ENCODE assay signal across 8 cellular contexts in the genomic region with DNA sequence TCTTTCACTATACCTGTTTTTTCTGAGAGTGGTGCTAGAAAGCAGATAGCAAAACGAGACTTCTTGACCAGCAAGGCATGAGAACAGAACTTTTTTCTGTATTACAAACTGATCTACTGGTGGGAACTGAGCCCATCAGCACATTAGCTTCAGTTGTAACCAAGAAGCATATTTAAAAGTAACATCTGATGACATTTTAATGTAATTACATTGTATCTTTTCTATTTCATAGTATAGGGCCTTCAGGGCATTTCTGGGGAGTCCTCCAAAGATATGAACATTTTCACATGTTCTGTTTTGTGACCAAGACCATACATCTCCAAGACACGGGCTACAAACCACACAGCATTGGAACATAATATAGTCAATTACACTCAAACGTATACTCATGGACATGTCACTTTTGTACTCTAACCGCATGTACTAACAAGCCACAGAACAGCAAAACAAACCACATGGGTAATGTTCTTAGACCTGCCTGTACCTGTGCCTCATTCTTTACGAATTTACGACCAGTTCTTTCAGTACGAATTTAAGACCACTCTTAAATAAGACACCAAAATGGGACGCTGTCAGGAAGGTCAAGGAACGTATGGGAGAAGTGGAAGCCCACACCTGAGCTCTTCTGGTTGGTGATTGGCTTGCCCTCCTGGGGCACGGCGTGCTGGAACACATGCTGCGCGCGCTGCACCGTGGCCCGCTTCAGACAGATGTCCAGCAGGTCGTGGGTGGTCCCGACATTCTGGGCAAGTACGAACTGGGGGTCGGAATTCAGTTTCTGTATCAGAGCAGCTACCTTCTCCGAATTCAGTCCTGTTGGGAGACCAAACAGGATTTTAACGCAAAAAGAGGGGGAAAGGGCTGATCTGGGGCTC. TPM values are rescaled to one million over a fixed set of nuclear protein-coding genes. Genes with fewer than 3 reads are reported as not detected.
DNase-seq lines count a peak whose midpoint lies in the region; ATAC-seq and TF ChIP-seq lines count a peak whose summit lies in the region.

No MANE protein-coding gene starts in this region.

- H3K4me1 Mint-ChIP-seq in GM23338, result peaks cover 6% of the 10 kb centered on the region; the same call in 2 of the 3 replicates
- H3K4me1 Mint-ChIP-seq in naive thymus-derived CD4-positive, alpha-beta T cell, result peaks cover 5 to 23% (median 19%) of the 10 kb centered on the region in 7 donors

- peaks cover 18% of the 10 kb centered on the region; the same call in 1 of the 2 replicates for H3K36me3 ChIP-seq in GM23338 (ENCODE audit: insufficient read depth)
- peaks cover 0 to 22% (median 4%) of the 10 kb centered on the region in 3 experiments for H3K36me3 ChIP-seq in naive thymus-derived CD4-positive, alpha-beta T cell (ENCODE audit: control insufficient read depth in 2 of 3, insufficient read depth in 3 of 3, low read length in 3 of 3)
- peaks cover 13 to 17% of the 10 kb centered on the region in 2 donors for H3K36me3 ChIP-seq in thyroid gland

- peaks cover 11% of the 10 kb centered on the region; the same call in 1 of the 2 replicates for H3F3A ChIP-seq in GM23338 (replicated peaks; ENCODE audit: low read depth)

- no peaks in the 10 kb centered on the region for H3K9me2 ChIP-seq in GM23338 (ENCODE audit: insufficient read depth)

- no peak for TF ChIP-seq POLR2A in thyroid gland (IDR thresholded peaks at IDR 0.05)

- peaks cover 17% of the 10 kb centered on the region; the same call in 1 of the 2 replicates for H3K27me3 ChIP-seq in GM23338 (ENCODE audit: insufficient read depth)
- H3K27me3 ChIP-seq in naive thymus-derived CD4-positive, alpha-beta T cell (ENCODE audit: control insufficient read depth in 2 of 2, insufficient read depth in 2 of 2, low read length in 2 of 2), result no peaks in the 10 kb centered on the region
- H3K27me3 ChIP-seq in thyroid gland, result no peaks in the 10 kb centered on the region

- peak overlapping the region; percentile 90 for H3K4me3 Mint-ChIP-seq in GM23338
- peak overlapping the region in 8 of 10 donors; percentile 92 to 97 (median 94) for H3K4me3 Mint-ChIP-seq in naive thymus-derived CD4-positive, alpha-beta T cell

- peak; percentile 62 for ATAC-seq in GM23338
- peak; percentile 64 for ATAC-seq in esophagus mucosa
- peak; percentile 34 for ATAC-seq in naive thymus-derived CD4-positive, alpha-beta T cell

- H3K9me3 ChIP-seq in naive thymus-derived CD4-positive, alpha-beta T cell (ENCODE audit: control insufficient read depth in 2 of 3, low read length in 3 of 3), result no peaks in the 10 kb centered on the region
- no peaks in the 10 kb centered on the region for H3K9me3 ChIP-seq in thyroid gland

- H3K4me3 ChIP-seq in GM23338 (peak overlapping the region; percentile 94), thyroid gland (replicated peaks in 1 of 3) (peak overlapping the region; percentile 88 to 99 (median 89))
- peak overlapping the region; percentile 77 for H3K4me3 ChIP-seq in naive thymus-derived CD4-positive, alpha-beta T cell (ENCODE audit: low read length)

- H3K27ac ChIP-seq in GM23338 (ENCODE audit: low read depth) (no peak overlapping the region), thyroid gland (peak overlapping the region in 2 of 3 donors; percentile 60 to 64)
- peak overlapping the region; percentile 63 for H3K27ac ChIP-seq in naive thymus-derived CD4-positive, alpha-beta T cell (ENCODE audit: low read depth, low read length)

- no peaks in the 10 kb centered on the region for H3K9me3 Mint-ChIP-seq in GM23338
- peaks cover 0 to 2% (median 0%) of the 10 kb centered on the region in 11 donors for H3K9me3 Mint-ChIP-seq in naive thymus-derived CD4-positive, alpha-beta T cell

- H3K36me3 Mint-ChIP-seq in GM23338 (ENCODE audit: low read depth), result peaks cover 24% of the 10 kb centered on the region
- H3K36me3 Mint-ChIP-seq in naive thymus-derived CD4-positive, alpha-beta T cell, result peaks cover 3 to 9% (median 6%) of the 10 kb centered on the region in 5 donors

- intact Hi-C loops in naive thymus-derived CD4-positive, alpha-beta T cell (cut with micrococcal nuclease), result loop anchor here (1.0 to 10.0 kb wide), 6 partner anchors 41 to 184 kb away; a partner anchor contains a TSS
- intact Hi-C loops in thyroid gland (cut with DNase I), result no loop called here

- peak; percentile 62 for DNase-seq in Daoy (ENCODE audit: low read depth)
- peak; percentile 70 for DNase-seq in GM23338 (ENCODE audit: low spot score)
- peak; percentile 14 for DNase-seq in NCI-H460 (ENCODE audit: extremely low read depth, low read depth)
- DNase-seq in activated CD8-positive, alpha-beta memory T cell treated with anti-CD3 and anti-CD28 coated beads for 48 hours (ENCODE audit: low read depth in 2 of 3, low spot score in 2 of 3), result peak in 2 of 3 experiments; percentile 11 to 12
- peak in 7 of 9 donors; percentile 4 to 51 (median 14) for DNase-seq in naive thymus-derived CD4-positive, alpha-beta T cell
- peak; percentile 40 to 43 for DNase-seq in thyroid gland
- no peak for DNase-seq in GF-D8 (lab: John Stamatoyannopoulos, UW)

- CTCF ChIA-PET in naive thymus-derived CD4-positive, alpha-beta T cell (lab: Charles Lee), result interaction anchor here (0.6 to 3.1 kb wide), 8 partner anchors 32 to 173 kb away, joined by 3 to 19 read pairs (median 4); a partner anchor contains a TSS

- TF ChIP-seq CTCF in GM23338 (conservative IDR thresholded peaks at IDR 0.05; ENCODE audit: low read depth in 2 of 2) (no peak), thyroid gland (IDR thresholded peaks at IDR 0.05) (no peak)

- peaks cover 21% of the 10 kb centered on the region for H3K79me2 ChIP-seq in GM23338 (replicated peaks; ENCODE audit: insufficient read depth)

- peaks cover 10% of the 10 kb centered on the region for H4K20me1 ChIP-seq in GM23338 (replicated peaks; ENCODE audit: insufficient read depth)

- H3K27ac Mint-ChIP-seq in GM23338, result no peak overlapping the region; the same call in 1 of the 2 replicates
- peak overlapping the region; percentile 44 to 91 (median 85) for H3K27ac Mint-ChIP-seq in naive thymus-derived CD4-positive, alpha-beta T cell

- POLR2A ChIA-PET in naive thymus-derived CD4-positive, alpha-beta T cell (lab: Charles Lee), result interaction anchor here (0.6 to 3.5 kb wide), 9 partner anchors 11 to 173 kb away, joined by 3 to 29 read pairs (median 9); a partner anchor contains a TSS

- H2AFZ ChIP-seq in GM23338, result peak overlapping the region; percentile 80

- H3K4me2 ChIP-seq in GM23338, result peak overlapping the region; percentile 94

- H3K27me3 Mint-ChIP-seq in GM23338 (ENCODE audit: insufficient read depth, low read depth, poor library complexity), result peaks cover 6% of the 10 kb centered on the region
- no peaks in the 10 kb centered on the region for H3K27me3 Mint-ChIP-seq in naive thymus-derived CD4-positive, alpha-beta T cell

- H3K4me1 ChIP-seq in GM23338 (ENCODE audit: insufficient read depth) (peaks cover 9% of the 10 kb centered on the region; the same call in 1 of the 2 replicates), thyroid gland (peaks cover 9 to 11% of the 10 kb centered on the region in 2 donors)
- peaks cover 9% of the 10 kb centered on the region in 2 donors for H3K4me1 ChIP-seq in naive thymus-derived CD4-positive, alpha-beta T cell (ENCODE audit: control insufficient read depth in 2 of 2, insufficient read depth in 2 of 2, low read length in 2 of 2)

- WGBS in thyroid gland, 2 donors, result 5 to 6% methylated on average over 21 to 22 of the region's 22 CpGs

TF ChIP-seq in GM23338, 12 proteins besides CTCF, POLR2A, EP300 and RAD21 (continues in another document):
- TF ChIP-seq, protein P1, sequence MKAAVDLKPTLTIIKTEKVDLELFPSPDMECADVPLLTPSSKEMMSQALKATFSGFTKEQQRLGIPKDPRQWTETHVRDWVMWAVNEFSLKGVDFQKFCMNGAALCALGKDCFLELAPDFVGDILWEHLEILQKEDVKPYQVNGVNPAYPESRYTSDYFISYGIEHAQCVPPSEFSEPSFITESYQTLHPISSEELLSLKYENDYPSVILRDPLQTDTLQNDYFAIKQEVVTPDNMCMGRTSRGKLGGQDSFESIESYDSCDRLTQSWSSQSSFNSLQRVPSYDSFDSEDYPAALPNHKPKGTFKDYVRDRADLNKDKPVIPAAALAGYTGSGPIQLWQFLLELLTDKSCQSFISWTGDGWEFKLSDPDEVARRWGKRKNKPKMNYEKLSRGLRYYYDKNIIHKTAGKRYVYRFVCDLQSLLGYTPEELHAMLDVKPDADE (IDR thresholded peaks at IDR 0.05), result no peak
- TF ChIP-seq NANOG (IDR thresholded peaks at IDR 0.05; ENCODE audit: borderline replicate concordance) (no peak), STAT1 (IDR thresholded peaks at IDR 0.05; ENCODE audit: unreplicated experiment) (no peak), POLR2AphosphoS5 (IDR thresholded peaks at IDR 0.05; ENCODE audit: low read depth) (no peak)

RNA-seq across cellular contexts. Expression of a gene that starts 0.8 kb away (rescaled TPM):
- 49.0 and 52.3 TPM in 2 replicates for total RNA-seq in Daoy (2014; rRNA removed; shearing (Covaris generic))
- 58.7 and 63.1 TPM in 2 replicates for total RNA-seq in GM23338 (2014; rRNA removed; shearing (Covaris generic))
- 32.1 and 36.4 TPM in 2 replicates for polyA plus RNA-seq in GM23338 (2016; fragmentation: Nextera tagmentation; extraction: Ambion mirVana)
- total RNA-seq in NCI-H460 (2014; rRNA removed; shearing (Covaris generic)), result 22.3 and 27.7 TPM in 2 replicates
- 39.1 and 39.9 TPM in 2 replicates for polyA plus RNA-seq in NCI-H460 (2014; cell fraction: nucleus; rRNA removed)
- total RNA-seq in esophagus mucosa, result 25.4 TPM
- total RNA-seq in naive thymus-derived CD4-positive, alpha-beta T cell, result 10 to 100 TPM; 26.8 to 57.5 (median 40.1) TPM
- 10 to 100 TPM; 17.7 to 24.4 TPM for polyA plus RNA-seq in naive thymus-derived CD4-positive, alpha-beta T cell
- total RNA-seq in thyroid gland, result 10 to 100 TPM; 17.5 to 31.7 (median 27.1) TPM

RNA-seq across cellular contexts. Expression of a gene that starts 42.9 kb away (rescaled TPM):
- not detected in 2 replicates for total RNA-seq in Daoy (2014; rRNA removed; shearing (Covaris generic))
- total RNA-seq in GM23338 (2014; rRNA removed; shearing (Covaris generic)), result not detected in 2 replicates
- polyA plus RNA-seq in GM23338 (2016; fragmentation: Nextera tagmentation; extraction: Ambion mirVana), result not detected in 2 replicates
- not detected in 2 replicates for total RNA-seq in NCI-H460 (2014; rRNA removed; shearing (Covaris generic))
- polyA plus RNA-seq in NCI-H460 (2014; cell fraction: nucleus; rRNA removed), result not detected in 2 replicates
- total RNA-seq in esophagus mucosa, result not detected
- total RNA-seq in naive thymus-derived CD4-positive, alpha-beta T cell, result not detected
- not detected for polyA plus RNA-seq in naive thymus-derived CD4-positive, alpha-beta T cell
- total RNA-seq in thyroid gland, result not detected

RNA-seq across cellular contexts. Expression of a gene that starts 55.4 kb away (rescaled TPM):
- total RNA-seq in Daoy (2014; rRNA removed; shearing (Covaris generic)), result not detected in 2 replicates
- total RNA-seq in GM23338 (2014; rRNA removed; shearing (Covaris generic)), result 0.12 and 0.14 TPM in 2 replicates
- polyA plus RNA-seq in GM23338 (2016; fragmentation: Nextera tagmentation; extraction: Ambion mirVana), result 0.06 and 0.07 TPM in 2 replicates
- not detected in 2 replicates for total RNA-seq in NCI-H460 (2014; rRNA removed; shearing (Covaris generic))
- 0.56 TPM in 1 of 2 replicates, not detected in the other for polyA plus RNA-seq in NCI-H460 (2014; cell fraction: nucleus; rRNA removed)
- total RNA-seq in esophagus mucosa (1.5 TPM), thyroid gland (1 to 10 TPM in 1 of 4 donors, under 1 TPM in 3; under 0.01 to 4.9 (median 0.20) TPM)
- under 1 TPM in 1 of 5 experiments, not detected in 4; 0.10 TPM for total RNA-seq in naive thymus-derived CD4-positive, alpha-beta T cell
- under 1 TPM; 0.05 to 0.09 TPM for polyA plus RNA-seq in naive thymus-derived CD4-positive, alpha-beta T cell
